In genomic region chr1:154222518-154222917, GRCh38 we compare ENCODE assay signal across 10 cellular contexts. TPM values are rescaled to one million over a fixed set of nuclear protein-coding genes. Genes with fewer than 3 reads are reported as not detected.
A peak's percentile ranks its signal among the peaks of the same experiment; 100 is the strongest.
DNase-seq lines count a peak whose midpoint lies in the region; ATAC-seq, FAIRE-seq and TF ChIP-seq lines count a peak whose summit lies in the region.
"Had no signal": no experiment of that assay in that cellular context is flagged by ENCODE, and none has a peak within 500 bp of the region (broad histone marks: within the 10 kb centered on the region; RNA-seq: fewer than 3 reads in every experiment).

No MANE protein-coding gene starts in this region.

- TF ChIP-seq CTCF in left ventricle myocardium inferior (IDR thresholded peaks at IDR 0.05; ENCODE audit: borderline replicate concordance) (no peak), left lung (IDR thresholded peaks at IDR 0.05) (no peak), vagina (IDR thresholded peaks at IDR 0.05) (no peak)

- no peak for DNase-seq in left ventricle myocardium inferior
- no peak for DNase-seq in left cardiac atrium
- DNase-seq in activated naive CD8-positive, alpha-beta T cell treated with anti-CD3 and anti-CD28 coated beads, Interleukin-2, amount 10 ng/mL, durations not matched to agents 7 days and 5 days: no peak
- DNase-seq in left lung: no peak
- no peak for DNase-seq in vagina (ENCODE audit: extremely low spot score in 2 of 2)
- DNase-seq in NK-92 (lab: John Stamatoyannopoulos, UW; ENCODE audit: unreplicated experiment): no peak
- no peak for DNase-seq in small intestine
- no peak for DNase-seq in stimulated activated naive CD4-positive, alpha-beta T cell (lab: John Stamatoyannopoulos, UW)

- H3K27me3 Mint-ChIP-seq in activated naive CD8-positive, alpha-beta T cell treated with anti-CD3 and anti-CD28 coated beads, Interleukin-2, amount 10 ng/mL, durations not matched to agents 7 days and 5 days: no peaks in the 10 kb centered on the region

- WGBS in small intestine, 3 donors: 86 to 89% (median 89%) methylated on average over 1 of the region's 1 CpG

- H3K4me1 ChIP-seq in left ventricle myocardium inferior (peaks cover 81% of the 10 kb centered on the region), left lung (peaks cover 32 to 81% of the 10 kb centered on the region in 2 donors), vagina (peaks cover 63% of the 10 kb centered on the region), small intestine (ENCODE audit: control insufficient read depth in 2 of 2, insufficient read depth in 1 of 2, low read depth in 1 of 2, low read length in 1 of 2) (peaks cover 2 to 12% of the 10 kb centered on the region in 2 donors)

- H3K4me1 Mint-ChIP-seq in activated naive CD8-positive, alpha-beta T cell treated with anti-CD3 and anti-CD28 coated beads, Interleukin-2, amount 10 ng/mL, durations not matched to agents 7 days and 5 days: peaks cover 57% of the 10 kb centered on the region

- TF ChIP-seq POLR2A in vagina (IDR thresholded peaks at IDR 0.05): no peak

- peak overlapping the region; percentile 88 for H3K4me3 Mint-ChIP-seq in activated naive CD8-positive, alpha-beta T cell treated with anti-CD3 and anti-CD28 coated beads, Interleukin-2, amount 10 ng/mL, durations not matched to agents 7 days and 5 days

- peaks cover 40% of the 10 kb centered on the region for H3K36me3 ChIP-seq in left ventricle myocardium inferior
- peaks cover 0 to 44% of the 10 kb centered on the region in 2 donors for H3K36me3 ChIP-seq in left lung
- peaks cover 0 to 30% of the 10 kb centered on the region in 2 donors for H3K36me3 ChIP-seq in vagina
- H3K36me3 ChIP-seq in small intestine (ENCODE audit: control insufficient read depth in 2 of 2, insufficient read depth in 2 of 2, low read length in 2 of 2): peaks cover 7 to 12% of the 10 kb centered on the region in 2 donors

- H3K36me3 Mint-ChIP-seq in activated naive CD8-positive, alpha-beta T cell treated with anti-CD3 and anti-CD28 coated beads, Interleukin-2, amount 10 ng/mL, durations not matched to agents 7 days and 5 days: peaks cover 52% of the 10 kb centered on the region

- POLR2A ChIA-PET in activated naive CD8-positive, alpha-beta T cell treated with anti-CD3 and anti-CD28 coated beads, Interleukin-2, amount 10 ng/mL, durations not matched to agents 7 days and 5 days (lab: Charles Lee): interaction anchor here (2.9 kb wide), 1 partner anchor 232 kb away, joined by 15 read pairs; the partner anchor contains the start of gene RPS27

- H3K27ac ChIP-seq in left ventricle myocardium inferior (replicated peaks): peak overlapping the region; percentile 98
- H3K27ac ChIP-seq in left lung: peak overlapping the region; percentile 95 to 99
- peak overlapping the region; percentile 100 for H3K27ac ChIP-seq in vagina
- no peak overlapping the region for H3K27ac ChIP-seq in small intestine (ENCODE audit: low read depth in 1 of 2, low read length in 1 of 2)

- H3K9me3 ChIP-seq in left ventricle myocardium inferior (replicated peaks) (no peaks in the 10 kb centered on the region), left lung (no peaks in the 10 kb centered on the region), vagina (no peaks in the 10 kb centered on the region), small intestine (ENCODE audit: control insufficient read depth, low read depth) (no peaks in the 10 kb centered on the region)

- H3K4me3 ChIP-seq in left ventricle myocardium inferior: peak overlapping the region; percentile 87
- peak overlapping the region in 1 of 2 donors; percentile 85 for H3K4me3 ChIP-seq in left lung
- peak overlapping the region in 1 of 2 donors; percentile 95 for H3K4me3 ChIP-seq in vagina
- H3K4me3 ChIP-seq in small intestine (ENCODE audit: low read depth in 1 of 2, low read length in 2 of 2): no peak overlapping the region

- intact Hi-C loops in left ventricle myocardium inferior (cut with micrococcal nuclease): no loop called here
- intact Hi-C loops in left cardiac atrium (cut with DNase I): no loop called here
- intact Hi-C loops in left lung (cut with DNase I): no loop called here
- intact Hi-C loops in vagina (cut with DNase I): no loop called here

- peaks cover 2% of the 10 kb centered on the region for H3K9me3 Mint-ChIP-seq in activated naive CD8-positive, alpha-beta T cell treated with anti-CD3 and anti-CD28 coated beads, Interleukin-2, amount 10 ng/mL, durations not matched to agents 7 days and 5 days

- ATAC-seq in left cardiac atrium (no peak), left lung (no peak)
- ATAC-seq in activated naive CD8-positive, alpha-beta T cell treated with anti-CD3 and anti-CD28 coated beads, Interleukin-2, amount 10 ng/mL, durations not matched to agents 7 days and 5 days (ENCODE audit: low read depth): no peak

- peak overlapping the region; percentile 95 for H3K27ac Mint-ChIP-seq in activated naive CD8-positive, alpha-beta T cell treated with anti-CD3 and anti-CD28 coated beads, Interleukin-2, amount 10 ng/mL, durations not matched to agents 7 days and 5 days

- H3K27me3 ChIP-seq in left ventricle myocardium inferior (ENCODE audit: low read depth) (no peaks in the 10 kb centered on the region), left lung (no peaks in the 10 kb centered on the region), vagina (no peaks in the 10 kb centered on the region), small intestine (ENCODE audit: control insufficient read depth in 2 of 2, insufficient read depth in 2 of 2, low read length in 2 of 2) (no peaks in the 10 kb centered on the region)

- no peak for FAIRE-seq in small intestine (lab: Jason Lieb, UNC)

RNA-seq across cellular contexts. Expression of gene UBAP2L, which starts 1.8 kb away (rescaled TPM):
- total RNA-seq in left ventricle myocardium inferior (101 TPM), left cardiac atrium (100 to 1,000 TPM in 1 of 2 donors, 10 to 100 TPM in 1; 88.5 to 106 TPM), left lung (100 to 1,000 TPM; 131 to 144 TPM), vagina (75.9 TPM)
- 100 to 1,000 TPM; 192 to 195 TPM for total RNA-seq in activated naive CD8-positive, alpha-beta T cell treated with anti-CD3 and anti-CD28 coated beads, Interleukin-2, amount 10 ng/mL, durations not matched to agents 7 days and 5 days
- 10 to 100 TPM; 29.7 to 52.3 (median 30.0) TPM for polyA plus RNA-seq in small intestine

RNA-seq across cellular contexts. Expression of gene CFAP141, which starts 16.4 kb away (rescaled TPM):
- total RNA-seq in left ventricle myocardium inferior (not detected), left cardiac atrium (not detected), left lung (not detected), vagina (not detected)
- not detected for total RNA-seq in activated naive CD8-positive, alpha-beta T cell treated with anti-CD3 and anti-CD28 coated beads, Interleukin-2, amount 10 ng/mL, durations not matched to agents 7 days and 5 days
- polyA plus RNA-seq in small intestine: not detected
- total RNA-seq: G401, pulmonary artery endothelial cell had no signal

RNA-seq across cellular contexts. Expression of gene TPM3, which starts 30.6 kb away (rescaled TPM):
- total RNA-seq in left ventricle myocardium inferior: 161 TPM
- 100 to 1,000 TPM; 287 to 561 TPM for total RNA-seq in left cardiac atrium
- total RNA-seq in activated naive CD8-positive, alpha-beta T cell treated with anti-CD3 and anti-CD28 coated beads, Interleukin-2, amount 10 ng/mL, durations not matched to agents 7 days and 5 days: 100 to 1,000 TPM; 654 to 664 TPM
- 100 to 1,000 TPM; 318 to 406 TPM for total RNA-seq in left lung
- 138 TPM for total RNA-seq in vagina
- polyA plus RNA-seq in small intestine: 100 to 1,000 TPM; 244 to 335 (median 248) TPM

RNA-seq across cellular contexts. Expression of gene HAX1, which starts 49.9 kb away (rescaled TPM):
- total RNA-seq in left ventricle myocardium inferior: 178 TPM
- 100 to 1,000 TPM; 112 to 120 TPM for total RNA-seq in left cardiac atrium
- 100 to 1,000 TPM in 1 of 2 experiments, 10 to 100 TPM in 1; 99.7 to 102 TPM for total RNA-seq in activated naive CD8-positive, alpha-beta T cell treated with anti-CD3 and anti-CD28 coated beads, Interleukin-2, amount 10 ng/mL, durations not matched to agents 7 days and 5 days
- 10 to 100 TPM; 71.6 to 82.6 TPM for total RNA-seq in left lung
- total RNA-seq in vagina: 80.3 TPM
- 100 to 1,000 TPM; 109 to 131 (median 128) TPM for polyA plus RNA-seq in small intestine

Comparison
In these comparisons a context has a peak if more than half of its experiments do, and no peak if none do; other contexts are left out.
1. H3K27ac ChIP-seq: peak in left ventricle myocardium inferior (single experiment), left lung (2 of 2) and vagina (single experiment); none in small intestine (0 of 2).